9 cellular contexts compared by ENCODE assay signal in genomic region chr6:44869321-44869897, GRCh38.
DNase-seq lines count a peak whose midpoint lies in the region; ATAC-seq and TF ChIP-seq lines count a peak whose summit lies in the region.
"Had no signal": no experiment of that assay in that cellular context is flagged by ENCODE, and none has a peak within 500 bp of the region (broad histone marks: within the 10 kb centered on the region; RNA-seq: fewer than 3 reads in every experiment).

No MANE protein-coding gene starts in this region.

- DNase-seq in activated T-cell treated with anti-CD3 and anti-CD28 coated beads, Interleukin-2, amount 50 U/mL, for 24 hours: no peak
- DNase-seq in activated T-cell treated with anti-CD3 and anti-CD28 coated beads for 4 hours (no peak), uterus (no peak), endothelial cell (ENCODE audit: low spot score) (no peak), KG1 (lab: John Stamatoyannopoulos, UW) (no peak)
- DNase-seq in stimulated activated effector memory CD8-positive, alpha-beta T cell treated with anti-CD3 and anti-CD28 coated beads, Interleukin-12 subunit alpha, Interleukin-12 subunit beta, amount 100 ng/mL, for 72 hours (ENCODE audit: low spot score in 2 of 2): no peak
- DNase-seq: NCI-H69 had no signal

- H3K36me3 Mint-ChIP-seq in activated T-cell treated with anti-CD3 and anti-CD28 coated beads, Interleukin-2, amount 50 U/mL, for 24 hours (ENCODE audit: low read depth): peaks cover 14% of the 10 kb centered on the region
- H3K36me3 Mint-ChIP-seq in stimulated activated effector memory CD8-positive, alpha-beta T cell treated with anti-CD3 and anti-CD28 coated beads, Interleukin-12 subunit alpha, Interleukin-12 subunit beta, amount 100 ng/mL, for 72 hours: peaks cover 5% of the 10 kb centered on the region
- peaks cover 8% of the 10 kb centered on the region for H3K36me3 Mint-ChIP-seq in endothelial cell (ENCODE audit: low read depth, unreplicated experiment)

- H3K9me3 ChIP-seq in uterus: no peaks in the 10 kb centered on the region

- intact Hi-C loops in uterus (cut with DNase I; ENCODE audit: low total_unique reads): no loop called here

- no peaks in the 10 kb centered on the region for H3K4me1 ChIP-seq in uterus

- no peak for TF ChIP-seq POLR2A in uterus (IDR thresholded peaks at IDR 0.05)

- no peak overlapping the region for H3K4me3 Mint-ChIP-seq in activated T-cell treated with anti-CD3 and anti-CD28 coated beads, Interleukin-2, amount 50 U/mL, for 24 hours
- peak overlapping the region; percentile 36 for H3K4me3 Mint-ChIP-seq in stimulated activated effector memory CD8-positive, alpha-beta T cell treated with anti-CD3 and anti-CD28 coated beads, Interleukin-12 subunit alpha, Interleukin-12 subunit beta, amount 100 ng/mL, for 72 hours
- H3K4me3 Mint-ChIP-seq in endothelial cell (ENCODE audit: unreplicated experiment): no peak overlapping the region

- TF ChIP-seq CTCF in uterus (IDR thresholded peaks at IDR 0.05) (no peak), endothelial cell (IDR thresholded peaks at IDR 0.05; ENCODE audit: unreplicated experiment) (no peak)

- peak overlapping the region; percentile 12 for H3K27ac Mint-ChIP-seq in activated T-cell treated with anti-CD3 and anti-CD28 coated beads, Interleukin-2, amount 50 U/mL, for 24 hours
- H3K27ac Mint-ChIP-seq in stimulated activated effector memory CD8-positive, alpha-beta T cell treated with anti-CD3 and anti-CD28 coated beads, Interleukin-12 subunit alpha, Interleukin-12 subunit beta, amount 100 ng/mL, for 72 hours: peak overlapping the region; percentile 20
- H3K27ac Mint-ChIP-seq in endothelial cell (ENCODE audit: unreplicated experiment): no peak overlapping the region

- peaks cover 26% of the 10 kb centered on the region for H3K4me1 Mint-ChIP-seq in activated T-cell treated with anti-CD3 and anti-CD28 coated beads, Interleukin-2, amount 50 U/mL, for 24 hours (ENCODE audit: low read depth)
- peaks cover 27% of the 10 kb centered on the region for H3K4me1 Mint-ChIP-seq in stimulated activated effector memory CD8-positive, alpha-beta T cell treated with anti-CD3 and anti-CD28 coated beads, Interleukin-12 subunit alpha, Interleukin-12 subunit beta, amount 100 ng/mL, for 72 hours
- peaks cover 4% of the 10 kb centered on the region for H3K4me1 Mint-ChIP-seq in endothelial cell (ENCODE audit: unreplicated experiment)

- no peaks in the 10 kb centered on the region for H3K36me3 ChIP-seq in uterus

- H3K27ac ChIP-seq in uterus: no peak overlapping the region

- H3K27me3 ChIP-seq in uterus: no peaks in the 10 kb centered on the region

- no peaks in the 10 kb centered on the region for H3K27me3 Mint-ChIP-seq in activated T-cell treated with anti-CD3 and anti-CD28 coated beads, Interleukin-2, amount 50 U/mL, for 24 hours
- no peaks in the 10 kb centered on the region for H3K27me3 Mint-ChIP-seq in endothelial cell (ENCODE audit: unreplicated experiment)

- H3K4me3 ChIP-seq in uterus: no peak overlapping the region

- ATAC-seq in HG02571 (IDR thresholded peaks at IDR 0.05; ENCODE audit: unreplicated experiment) (peak; percentile 73), HG03460 (IDR thresholded peaks at IDR 0.05; ENCODE audit: unreplicated experiment) (peak; percentile 78)
- peak; percentile 96 for ATAC-seq in stimulated activated effector memory CD8-positive, alpha-beta T cell treated with anti-CD3 and anti-CD28 coated beads, Interleukin-12 subunit alpha, Interleukin-12 subunit beta, amount 100 ng/mL, for 72 hours

- peaks cover 8% of the 10 kb centered on the region for H3K9me3 Mint-ChIP-seq in activated T-cell treated with anti-CD3 and anti-CD28 coated beads, Interleukin-2, amount 50 U/mL, for 24 hours
- peaks cover 10% of the 10 kb centered on the region for H3K9me3 Mint-ChIP-seq in stimulated activated effector memory CD8-positive, alpha-beta T cell treated with anti-CD3 and anti-CD28 coated beads, Interleukin-12 subunit alpha, Interleukin-12 subunit beta, amount 100 ng/mL, for 72 hours
- no peaks in the 10 kb centered on the region for H3K9me3 Mint-ChIP-seq in endothelial cell (ENCODE audit: unreplicated experiment)
